ENCODE assay signal across 13 cellular contexts in genomic region chr16:88005148-88005547, GRCh38. TPM values are rescaled to one million over a fixed set of nuclear protein-coding genes. Genes with fewer than 3 reads are reported as not detected.
DNase-seq lines count a peak whose midpoint lies in the region; ATAC-seq and TF ChIP-seq lines count a peak whose summit lies in the region.
"Had no signal": no experiment of that assay in that cellular context is flagged by ENCODE, and none has a peak within 500 bp of the region (broad histone marks: within the 10 kb centered on the region; RNA-seq: fewer than 3 reads in every experiment).

No MANE protein-coding gene starts in this region.

- no peak overlapping the region for H3K4me2 ChIP-seq in DND-41 (ENCODE audit: insufficient read depth, low read length)

- H4K20me1 ChIP-seq in DND-41 (ENCODE audit: insufficient read depth, low read length) = peaks cover 21% of the 10 kb centered on the region; the same call in 1 of the 2 replicates

- peak overlapping the region; percentile 22 to 78 (median 44) for H3K27ac Mint-ChIP-seq in IgD-negative memory B cell
- H3K27ac Mint-ChIP-seq in activated T-helper 17 cell treated with anti-CD3 and anti-CD28 coated beads, Interleukin-2, amount 50 U/mL, for 72 hours = no peak overlapping the region
- H3K27ac Mint-ChIP-seq in naive B cell = peak overlapping the region; percentile 80 to 95 (median 91)
- H3K27ac Mint-ChIP-seq in T-helper 2 cell treated with Interferon-gamma antibody and Interleukin-4, amounts not matched to agents 5 μg/mL and 100 μg/mL, for 36 hours = no peak overlapping the region
- H3K27ac Mint-ChIP-seq: dendritic cell treated with granulocyte-macrophage colony-stimulating factor and Interleukin-4, amounts not matched to agents 40 ng/mL and 50 ng/mL, for 4 days; T-cell had no signal

- peaks cover 71% of the 10 kb centered on the region for H3K36me3 ChIP-seq in DND-41 (ENCODE audit: insufficient read depth, low read length)

- ATAC-seq in DND-41 (ENCODE audit: insufficient read depth, low read depth) (no peak), naive B cell (ENCODE audit: low read depth in 2 of 2) (peak; percentile 96 to 98), HG03280 (IDR thresholded peaks at IDR 0.05; ENCODE audit: unreplicated experiment) (no peak)
- ATAC-seq in activated T-helper 17 cell treated with anti-CD3 and anti-CD28 coated beads, Interleukin-2, amount 50 U/mL, for 72 hours (replicated peaks) = peak; percentile 21
- ATAC-seq: T-cell had no signal

- no peaks in the 10 kb centered on the region for H3K27me3 ChIP-seq in DND-41 (ENCODE audit: insufficient read depth, low read length, poor library complexity)

- no peak overlapping the region for H3K27ac ChIP-seq in DND-41 (ENCODE audit: low read length)

- no peaks in the 10 kb centered on the region for H3K4me1 ChIP-seq in DND-41 (ENCODE audit: insufficient read depth, low read length)

- H3K9me3 ChIP-seq in DND-41 (ENCODE audit: insufficient read depth, low read length, severe bottlenecking) = no peaks in the 10 kb centered on the region

- no peak overlapping the region for H3K9ac ChIP-seq in DND-41 (ENCODE audit: low read depth, low read length)

- peaks cover 21% of the 10 kb centered on the region for H3K79me2 ChIP-seq in DND-41 (ENCODE audit: insufficient read depth, low read length)

- H3K36me3 Mint-ChIP-seq in IgD-negative memory B cell = peaks cover 4% of the 10 kb centered on the region
- H3K36me3 Mint-ChIP-seq in activated T-helper 17 cell treated with anti-CD3 and anti-CD28 coated beads, Interleukin-2, amount 50 U/mL, for 72 hours (ENCODE audit: low read depth) = peaks cover 85% of the 10 kb centered on the region
- H3K36me3 Mint-ChIP-seq in naive B cell = peaks cover 14 to 20% of the 10 kb centered on the region in 2 donors
- H3K36me3 Mint-ChIP-seq in T-helper 2 cell treated with Interferon-gamma antibody and Interleukin-4, amounts not matched to agents 5 μg/mL and 100 μg/mL, for 36 hours (ENCODE audit: low read depth) = peaks cover 26% of the 10 kb centered on the region

- no peak overlapping the region for H3K4me3 ChIP-seq in DND-41 (ENCODE audit: low read depth in 1 of 2, low read length in 2 of 2)

- H3K4me3 Mint-ChIP-seq in IgD-negative memory B cell (peak overlapping the region in 1 of 4 donors; percentile 52), naive B cell (peak overlapping the region in 7 of 8 donors; percentile 32 to 76 (median 67))
- H3K4me3 Mint-ChIP-seq in activated T-helper 17 cell treated with anti-CD3 and anti-CD28 coated beads, Interleukin-2, amount 50 U/mL, for 72 hours = no peak overlapping the region
- H3K4me3 Mint-ChIP-seq in T-helper 2 cell treated with Interferon-gamma antibody and Interleukin-4, amounts not matched to agents 5 μg/mL and 100 μg/mL, for 36 hours = no peak overlapping the region
- H3K4me3 Mint-ChIP-seq: dendritic cell treated with granulocyte-macrophage colony-stimulating factor and Interleukin-4, amounts not matched to agents 40 ng/mL and 50 ng/mL, for 4 days; T-cell had no signal

- no peak overlapping the region for H2AFZ ChIP-seq in DND-41 (ENCODE audit: low read depth, low read length)

- no peak for DNase-seq in DND-41
- DNase-seq in naive B cell = peak; percentile 61
- no peak for DNase-seq in T-helper 2 cell treated with Interferon-gamma antibody and Interleukin-4, amounts not matched to agents 5 μg/mL and 100 μg/mL, for 36 hours (ENCODE audit: low spot score)
- no peak for DNase-seq in H4 (ENCODE audit: low spot score)
- no peak for DNase-seq in activated CD4-positive, alpha-beta T cell treated with anti-CD3 and anti-CD28 coated beads for 4 hours
- DNase-seq: activated gamma-delta T cell, EL, NCI-H2029 had no signal

- H3K27me3 Mint-ChIP-seq in IgD-negative memory B cell (no peaks in the 10 kb centered on the region), naive B cell (no peaks in the 10 kb centered on the region)
- no peaks in the 10 kb centered on the region for H3K27me3 Mint-ChIP-seq in activated T-helper 17 cell treated with anti-CD3 and anti-CD28 coated beads, Interleukin-2, amount 50 U/mL, for 72 hours
- no peaks in the 10 kb centered on the region for H3K27me3 Mint-ChIP-seq in T-helper 2 cell treated with Interferon-gamma antibody and Interleukin-4, amounts not matched to agents 5 μg/mL and 100 μg/mL, for 36 hours (ENCODE audit: low read depth)
- H3K27me3 Mint-ChIP-seq: dendritic cell treated with granulocyte-macrophage colony-stimulating factor and Interleukin-4, amounts not matched to agents 40 ng/mL and 50 ng/mL, for 4 days; T-cell had no signal

- TF ChIP-seq CTCF in DND-41 (IDR thresholded peaks at IDR 0.05; ENCODE audit: borderline replicate concordance, extremely low read depth, low read length, poor library complexity, severe bottlenecking) = peak; percentile 27

- H3K4me1 Mint-ChIP-seq in IgD-negative memory B cell (peaks cover 12 to 39% (median 24%) of the 10 kb centered on the region in 3 donors), naive B cell (peaks cover 21 to 48% (median 34%) of the 10 kb centered on the region in 3 donors)
- H3K4me1 Mint-ChIP-seq in activated T-helper 17 cell treated with anti-CD3 and anti-CD28 coated beads, Interleukin-2, amount 50 U/mL, for 72 hours = peaks cover 8% of the 10 kb centered on the region
- no peaks in the 10 kb centered on the region for H3K4me1 Mint-ChIP-seq in T-helper 2 cell treated with Interferon-gamma antibody and Interleukin-4, amounts not matched to agents 5 μg/mL and 100 μg/mL, for 36 hours (ENCODE audit: low read depth)

- H3K9me3 Mint-ChIP-seq in IgD-negative memory B cell (no peaks in the 10 kb centered on the region), naive B cell (no peaks in the 10 kb centered on the region)
- no peaks in the 10 kb centered on the region for H3K9me3 Mint-ChIP-seq in activated T-helper 17 cell treated with anti-CD3 and anti-CD28 coated beads, Interleukin-2, amount 50 U/mL, for 72 hours
- H3K9me3 Mint-ChIP-seq in T-helper 2 cell treated with Interferon-gamma antibody and Interleukin-4, amounts not matched to agents 5 μg/mL and 100 μg/mL, for 36 hours = no peaks in the 10 kb centered on the region
- H3K9me3 Mint-ChIP-seq: dendritic cell treated with granulocyte-macrophage colony-stimulating factor and Interleukin-4, amounts not matched to agents 40 ng/mL and 50 ng/mL, for 4 days; T-cell had no signal

RNA-seq across cellular contexts. Expression of gene BANP, which starts 53.9 kb away (rescaled TPM):
- polyA plus RNA-seq in IgD-negative memory B cell (37.3 TPM), naive B cell (ENCODE audit: low read depth in 6 of 6) (10 to 100 TPM; 24.3 to 40.1 (median 28.5) TPM)
- 10 to 100 TPM; 46.4 to 85.9 TPM for total RNA-seq in activated T-helper 17 cell treated with anti-CD3 and anti-CD28 coated beads, Interleukin-2, amount 50 U/mL, for 72 hours
- total RNA-seq in H4 (2014; rRNA removed; shearing (Covaris generic)) = 14.1 and 15.6 TPM in 2 replicates

Comparison
In these comparisons a context has a peak if more than half of its experiments do, and no peak if none do; other contexts are left out.
1. ATAC-seq: peak in activated T-helper 17 cell treated with anti-CD3 and anti-CD28 coated beads, Interleukin-2, amount 50 U/mL, for 72 hours (single experiment) and naive B cell (2 of 2); none in DND-41 (single experiment) and HG03280 (single experiment).
2. H3K27ac Mint-ChIP-seq: peak in IgD-negative memory B cell (3 of 3) and naive B cell (6 of 6); none in activated T-helper 17 cell treated with anti-CD3 and anti-CD28 coated beads, Interleukin-2, amount 50 U/mL, for 72 hours (single experiment) and T-helper 2 cell treated with Interferon-gamma antibody and Interleukin-4, amounts not matched to agents 5 μg/mL and 100 μg/mL, for 36 hours (single experiment).
3. H3K4me3 Mint-ChIP-seq: peak in naive B cell (7 of 8); none in activated T-helper 17 cell treated with anti-CD3 and anti-CD28 coated beads, Interleukin-2, amount 50 U/mL, for 72 hours (single experiment) and T-helper 2 cell treated with Interferon-gamma antibody and Interleukin-4, amounts not matched to agents 5 μg/mL and 100 μg/mL, for 36 hours (single experiment).